In the genomic region with DNA sequence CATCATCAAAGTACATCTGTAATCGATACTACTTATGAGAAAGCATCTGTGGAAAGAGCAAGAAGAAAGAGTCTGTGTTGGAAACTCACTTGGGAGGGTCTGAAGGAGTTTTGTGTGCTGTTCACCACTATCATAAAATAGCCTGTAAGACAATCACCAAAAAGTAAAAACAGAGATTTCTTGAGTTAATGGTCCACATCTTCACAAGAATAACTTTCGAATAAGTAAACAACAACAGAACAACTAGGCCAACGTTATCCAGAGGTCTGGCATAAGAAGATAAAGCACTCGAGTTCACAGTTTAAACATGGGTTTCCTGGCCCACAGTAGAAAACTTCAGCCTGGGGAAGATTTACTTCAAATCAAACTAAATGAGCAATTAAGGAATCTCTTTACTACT, we compare ENCODE assay signal across 18 cellular contexts. TPM values are rescaled to one million over a fixed set of nuclear protein-coding genes. Genes with fewer than 3 reads are reported as not detected.
DNase-seq lines count a peak whose midpoint lies in the region; ATAC-seq, FAIRE-seq and TF ChIP-seq lines count a peak whose summit lies in the region.
"Had no signal": no experiment of that assay in that cellular context is flagged by ENCODE, and none has a peak within 500 bp of the region (broad histone marks: within the 10 kb centered on the region; RNA-seq: fewer than 3 reads in every experiment).

No MANE protein-coding gene starts in this region.

- TF ChIP-seq POLR2A in A549 (IDR thresholded peaks at IDR 0.05; ENCODE audit: low read length) = no peak

- no peaks in the 10 kb centered on the region for H3K36me3 ChIP-seq in fibroblast of lung (ENCODE audit: control insufficient read depth, insufficient read depth, low read length)
- H3K36me3 ChIP-seq: colonic mucosa, pancreas, WERI-Rb-1 had no signal

- H3K4me2 ChIP-seq in A549 (peak overlapping the region; percentile 62), fibroblast of lung (ENCODE audit: extremely low read depth, insufficient read depth, low read length) (peak overlapping the region; percentile 4)

- FAIRE-seq in A549 (lab: Jason Lieb, UNC) = no peak
- FAIRE-seq: pancreas had no signal

- WGBS in A549 (ENCODE audit: missing lambda C conversion rate) = 33% methylated on average over 4 of the region's 4 CpGs

- peaks cover 44% of the 10 kb centered on the region for H3K79me2 ChIP-seq in fibroblast of lung (ENCODE audit: control insufficient read depth, insufficient read depth, low read length)

- no peaks in the 10 kb centered on the region for H3K27me3 Mint-ChIP-seq in activated T-cell treated with anti-CD3 and anti-CD28 coated beads, Interleukin-2, amount 50 U/mL, for 4 hours (ENCODE audit: low read depth)
- H3K27me3 Mint-ChIP-seq in activated naive CD8-positive, alpha-beta T cell treated with anti-CD3 and anti-CD28 coated beads for 36 hours = no peaks in the 10 kb centered on the region

- DNase-seq in A549 (ENCODE audit: low read depth in 1 of 2, low spot score in 1 of 2) (no peak), fibroblast of lung (ENCODE audit: low read depth in 2 of 2) (no peak), pons (ENCODE audit: low spot score) (peak; percentile 44), RPMI8226 (no peak)
- no peak for DNase-seq in activated T-cell treated with anti-CD3 and anti-CD28 coated beads, Interleukin-2, amount 50 U/mL, for 4 hours
- no peak for DNase-seq in activated naive CD8-positive, alpha-beta T cell treated with anti-CD3 and anti-CD28 coated beads for 36 hours
- DNase-seq: amniotic stem cell; CD4-positive, CD25-positive, alpha-beta regulatory T cell; colonic mucosa; islet precursor cell; Kasumi-1; NCI-H1417 treated with DMSO at 0.1 percent for 48 hours; pancreas; stimulated activated naive CD4-positive, alpha-beta T cell treated with Interleukin-2 at 50 U/mL for 16 hours; SW 1271; WERI-Rb-1 had no signal

- no peaks in the 10 kb centered on the region for H3K9me3 ChIP-seq in A549
- H3K9me3 ChIP-seq in fibroblast of lung (ENCODE audit: control insufficient read depth, insufficient read depth, low read depth, low read length) = no peaks in the 10 kb centered on the region
- H3K9me3 ChIP-seq: colonic mucosa, pancreas had no signal

- H3K9me3 Mint-ChIP-seq in activated T-cell treated with anti-CD3 and anti-CD28 coated beads, Interleukin-2, amount 50 U/mL, for 4 hours = peaks cover 4% of the 10 kb centered on the region
- no peaks in the 10 kb centered on the region for H3K9me3 Mint-ChIP-seq in activated naive CD8-positive, alpha-beta T cell treated with anti-CD3 and anti-CD28 coated beads for 36 hours

- POLR2A ChIA-PET in A549 (lab: Yijun Ruan, JAX) = no interaction called here

- peaks cover 4% of the 10 kb centered on the region for H3K36me3 Mint-ChIP-seq in activated T-cell treated with anti-CD3 and anti-CD28 coated beads, Interleukin-2, amount 50 U/mL, for 4 hours (ENCODE audit: insufficient read depth)
- peaks cover 5% of the 10 kb centered on the region for H3K36me3 Mint-ChIP-seq in activated naive CD8-positive, alpha-beta T cell treated with anti-CD3 and anti-CD28 coated beads for 36 hours
- H3K36me3 Mint-ChIP-seq: CD4-positive, CD25-positive, alpha-beta regulatory T cell had no signal

- H3K9ac ChIP-seq in fibroblast of lung (ENCODE audit: insufficient read depth, low read length) = no peak overlapping the region

- H3K4me1 ChIP-seq in A549 = peaks cover 44% of the 10 kb centered on the region
- peaks cover 14% of the 10 kb centered on the region for H3K4me1 ChIP-seq in fibroblast of lung (ENCODE audit: control insufficient read depth, extremely low read depth, insufficient read depth, low read length)
- H3K4me1 ChIP-seq: colonic mucosa had no signal

- H3K27ac ChIP-seq in A549 (peak overlapping the region in 1 of 2 experiments; percentile 59; a peak in 2 of 6 replicates), VCaP (peak overlapping the region; percentile 65), fibroblast of lung (ENCODE audit: insufficient read depth, low read length) (no peak overlapping the region)
- H3K27ac ChIP-seq: colonic mucosa, pancreas, WERI-Rb-1 had no signal

- no peak for TF ChIP-seq EP300 in A549 (IDR thresholded peaks at IDR 0.05)

- no peaks in the 10 kb centered on the region for H3K4me1 Mint-ChIP-seq in activated T-cell treated with anti-CD3 and anti-CD28 coated beads, Interleukin-2, amount 50 U/mL, for 4 hours (ENCODE audit: low read depth)
- H3K4me1 Mint-ChIP-seq in activated naive CD8-positive, alpha-beta T cell treated with anti-CD3 and anti-CD28 coated beads for 36 hours = peaks cover 5% of the 10 kb centered on the region

- CTCF ChIA-PET in A549 (lab: Yijun Ruan, JAX) = no interaction called here

- no peak overlapping the region for H3K4me3 ChIP-seq in A549
- H3K4me3 ChIP-seq in fibroblast of lung (replicated peaks in 1 of 4; ENCODE audit: control extremely low read depth in 1 of 4, insufficient read depth in 1 of 4, low read depth in 3 of 4, low read length in 4 of 4) = no peak overlapping the region
- H3K4me3 ChIP-seq: colonic mucosa, pancreas had no signal

- H3K27ac Mint-ChIP-seq in activated naive CD8-positive, alpha-beta T cell treated with anti-CD3 and anti-CD28 coated beads for 36 hours = no peak overlapping the region
- H3K27ac Mint-ChIP-seq: CD4-positive, CD25-positive, alpha-beta regulatory T cell had no signal

- no peaks in the 10 kb centered on the region for H3K27me3 ChIP-seq in fibroblast of lung (ENCODE audit: control insufficient read depth, insufficient read depth, low read length)
- H3K27me3 ChIP-seq: colonic mucosa, pancreas had no signal

- no peak overlapping the region for H2AFZ ChIP-seq in fibroblast of lung (ENCODE audit: low read length)

- ATAC-seq in A549 (peak in 1 of 2 experiments; percentile 24; a peak in 2 of 6 replicates), esophagus mucosa (no peak)
- no peak for ATAC-seq in activated T-cell treated with anti-CD3 and anti-CD28 coated beads, Interleukin-2, amount 50 U/mL, for 4 hours

- H3K4me3 Mint-ChIP-seq in activated T-cell treated with anti-CD3 and anti-CD28 coated beads, Interleukin-2, amount 50 U/mL, for 4 hours = no peak overlapping the region
- no peak overlapping the region for H3K4me3 Mint-ChIP-seq in activated naive CD8-positive, alpha-beta T cell treated with anti-CD3 and anti-CD28 coated beads for 36 hours
- H3K4me3 Mint-ChIP-seq: CD4-positive, CD25-positive, alpha-beta regulatory T cell had no signal

- no peaks in the 10 kb centered on the region for H4K20me1 ChIP-seq in fibroblast of lung (ENCODE audit: control insufficient read depth, extremely low read depth, insufficient read depth, low read length)

- no peak for TF ChIP-seq CTCF in A549 (IDR thresholded peaks at IDR 0.05)
- no peak for TF ChIP-seq CTCF in VCaP (conservative IDR thresholded peaks at IDR 0.05)
- no peak for TF ChIP-seq CTCF in fibroblast of lung (conservative IDR thresholded peaks at IDR 0.05 in 1 of 2, IDR thresholded peaks at IDR 0.05 in 1 of 2; ENCODE audit: low read depth in 1 of 2, low read length in 2 of 2)

- TF ChIP-seq RAD21 in A549 (conservative IDR thresholded peaks at IDR 0.05 in 1 of 2, IDR thresholded peaks at IDR 0.05 in 1 of 2) = no peak

TF ChIP-seq in A549, 52 proteins besides CTCF, POLR2A, EP300 and RAD21:
- TF ChIP-seq, protein P1, sequence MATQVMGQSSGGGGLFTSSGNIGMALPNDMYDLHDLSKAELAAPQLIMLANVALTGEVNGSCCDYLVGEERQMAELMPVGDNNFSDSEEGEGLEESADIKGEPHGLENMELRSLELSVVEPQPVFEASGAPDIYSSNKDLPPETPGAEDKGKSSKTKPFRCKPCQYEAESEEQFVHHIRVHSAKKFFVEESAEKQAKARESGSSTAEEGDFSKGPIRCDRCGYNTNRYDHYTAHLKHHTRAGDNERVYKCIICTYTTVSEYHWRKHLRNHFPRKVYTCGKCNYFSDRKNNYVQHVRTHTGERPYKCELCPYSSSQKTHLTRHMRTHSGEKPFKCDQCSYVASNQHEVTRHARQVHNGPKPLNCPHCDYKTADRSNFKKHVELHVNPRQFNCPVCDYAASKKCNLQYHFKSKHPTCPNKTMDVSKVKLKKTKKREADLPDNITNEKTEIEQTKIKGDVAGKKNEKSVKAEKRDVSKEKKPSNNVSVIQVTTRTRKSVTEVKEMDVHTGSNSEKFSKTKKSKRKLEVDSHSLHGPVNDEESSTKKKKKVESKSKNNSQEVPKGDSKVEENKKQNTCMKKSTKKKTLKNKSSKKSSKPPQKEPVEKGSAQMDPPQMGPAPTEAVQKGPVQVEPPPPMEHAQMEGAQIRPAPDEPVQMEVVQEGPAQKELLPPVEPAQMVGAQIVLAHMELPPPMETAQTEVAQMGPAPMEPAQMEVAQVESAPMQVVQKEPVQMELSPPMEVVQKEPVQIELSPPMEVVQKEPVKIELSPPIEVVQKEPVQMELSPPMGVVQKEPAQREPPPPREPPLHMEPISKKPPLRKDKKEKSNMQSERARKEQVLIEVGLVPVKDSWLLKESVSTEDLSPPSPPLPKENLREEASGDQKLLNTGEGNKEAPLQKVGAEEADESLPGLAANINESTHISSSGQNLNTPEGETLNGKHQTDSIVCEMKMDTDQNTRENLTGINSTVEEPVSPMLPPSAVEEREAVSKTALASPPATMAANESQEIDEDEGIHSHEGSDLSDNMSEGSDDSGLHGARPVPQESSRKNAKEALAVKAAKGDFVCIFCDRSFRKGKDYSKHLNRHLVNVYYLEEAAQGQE (IDR thresholded peaks at IDR 0.05) = no peak
- TF ChIP-seq CHD2 (IDR thresholded peaks at IDR 0.05; ENCODE audit: low read length, partially characterized antibody) (no peak), PHF8 (IDR thresholded peaks at IDR 0.05; ENCODE audit: borderline replicate concordance, low read depth) (no peak)

RNA-seq across cellular contexts. Expression of a gene that starts 47.9 kb away (rescaled TPM):
- polyA plus RNA-seq in A549 (2011; rRNA removed) = 33.9 and 42.9 TPM in 2 replicates
- polyA plus RNA-seq in A549 (2012; cell fraction: cytosol; rRNA removed) = 18.9 and 22.1 TPM in 2 replicates
- polyA plus RNA-seq in A549 (2012; cell fraction: nucleus; rRNA removed) = 23.5 and 43.7 TPM in 2 replicates
- 50.3 to 59.9 TPM (median 56.3 TPM) in 3 replicates for polyA plus RNA-seq in A549 (2017; fragmentation: RNase III; extraction: RNeasy Plus Mini Kit Qiagen cat#74134 plus additional on column Dnase treatment)
- 43.1 and 60.3 TPM in 2 replicates for polyA minus RNA-seq in A549 (2011; rRNA and poly(A)+ RNA removed)
- 68.3 and 113 TPM in 2 replicates for total RNA-seq in fibroblast of lung
- 146 and 264 TPM in 2 replicates for polyA plus RNA-seq in fibroblast of lung
- 119 and 231 TPM in 2 replicates for polyA plus RNA-seq in fibroblast of lung (2012)
- 250 and 335 TPM in 2 replicates for polyA minus RNA-seq in fibroblast of lung (ENCODE audit: low replicate concordance)
- 9.1 TPM for total RNA-seq in esophagus mucosa
- 10 to 100 TPM; 11.7 to 18.0 (median 15.3) TPM for total RNA-seq in activated T-cell treated with anti-CD3 and anti-CD28 coated beads, Interleukin-2, amount 50 U/mL, for 4 hours
- 10 to 100 TPM; 40.1 to 40.7 TPM for total RNA-seq in activated naive CD8-positive, alpha-beta T cell treated with anti-CD3 and anti-CD28 coated beads for 36 hours
